ENCODE assay signal across 28 cellular contexts in the genomic region with DNA sequence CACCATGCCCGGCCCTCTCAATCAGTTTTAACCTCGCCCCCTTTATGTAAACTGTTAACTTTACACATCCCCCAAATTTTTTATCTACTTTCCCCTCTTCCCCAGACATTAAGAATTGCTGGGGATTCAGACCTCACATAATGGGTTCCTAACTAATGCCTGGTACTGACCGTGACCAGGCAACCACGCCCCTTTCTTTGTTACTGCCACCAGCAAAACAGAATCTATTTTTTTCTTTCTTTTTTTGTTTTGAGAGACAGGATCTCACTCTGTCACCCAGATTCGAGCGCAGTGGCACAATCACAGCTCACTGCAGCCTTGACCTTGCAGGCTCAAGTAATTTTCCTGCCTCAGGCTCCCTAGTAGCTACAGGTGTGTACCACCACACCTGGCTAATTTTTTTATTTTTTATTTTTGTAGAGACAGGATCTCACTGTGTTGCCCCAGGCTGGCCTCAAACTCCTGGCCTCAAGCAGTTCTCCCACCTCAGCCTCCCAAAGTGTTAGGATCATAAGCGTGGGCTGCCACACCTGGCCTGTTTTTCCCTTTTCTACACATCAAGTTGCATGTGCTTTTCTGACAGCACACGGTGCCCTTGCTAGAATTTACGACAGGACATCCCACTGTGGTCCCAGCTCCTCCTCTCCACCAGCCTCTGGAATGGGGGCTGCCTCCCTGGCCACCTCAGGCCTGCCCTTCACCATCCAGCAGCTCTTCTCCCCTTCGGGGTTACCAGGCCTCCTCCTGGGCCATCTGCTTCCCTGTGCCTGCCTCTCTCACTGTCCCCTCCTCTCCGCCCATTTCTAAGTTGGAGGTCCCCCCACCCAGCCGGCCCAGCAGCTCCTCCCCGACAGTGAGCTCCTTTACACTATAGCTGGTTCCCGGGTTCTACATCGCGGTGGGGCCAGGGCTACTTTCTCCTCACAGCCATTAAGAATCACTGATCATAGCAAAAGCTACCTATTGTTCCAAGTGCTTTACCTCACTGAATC. TPM values are rescaled to one million over a fixed set of nuclear protein-coding genes. Genes with fewer than 3 reads are reported as not detected.
DNase-seq lines count a peak whose midpoint lies in the region; ATAC-seq, FAIRE-seq and TF ChIP-seq lines count a peak whose summit lies in the region.
"Had no signal": no experiment of that assay in that cellular context is flagged by ENCODE, and none has a peak within 500 bp of the region (broad histone marks: within the 10 kb centered on the region; RNA-seq: fewer than 3 reads in every experiment).

No MANE protein-coding gene starts in this region.

- H3K9me3 Mint-ChIP-seq in activated CD8-positive, alpha-beta T cell treated with anti-CD3 and anti-CD28 coated beads, Interleukin-2, amount 10 ng/mL, durations not matched to agents 7 days and 5 days (ENCODE audit: insufficient read depth), result no peaks in the 10 kb centered on the region
- no peaks in the 10 kb centered on the region for H3K9me3 Mint-ChIP-seq in activated CD8-positive, alpha-beta T cell treated with anti-CD3 and anti-CD28 coated beads for 36 hours
- no peaks in the 10 kb centered on the region for H3K9me3 Mint-ChIP-seq in central memory CD8-positive, alpha-beta T cell
- no peaks in the 10 kb centered on the region for H3K9me3 Mint-ChIP-seq in neural progenitor cell
- H3K9me3 Mint-ChIP-seq: activated T-cell treated with anti-CD3 and anti-CD28 coated beads, Interleukin-2, amount 50 U/mL, for 4 hours; CD8-positive, alpha-beta T cell; nephron progenitor cell; stimulated activated naive B cell treated with anti-CD40 and anti-IgM and Interleukin-4, amounts not matched to agents 10 μg/mL and 1 μg/mL and 100 μg/mL, for 72 hours had no signal

- no peak for FAIRE-seq in D721Med (lab: Jason Lieb, UNC)
- FAIRE-seq: colon, H54, urothelium cell line had no signal

- H3K4me3 ChIP-seq in neural progenitor cell (no peak overlapping the region), A673 (ENCODE audit: low read depth, low read length, poor library complexity, severe bottlenecking) (no peak overlapping the region)
- H3K4me3 ChIP-seq: body of pancreas, heart right ventricle, lower lobe of right lung, MG63, right lobe of liver, testis had no signal

- no peak for ATAC-seq in activated CD8-positive, alpha-beta T cell treated with anti-CD3 and anti-CD28 coated beads, Interleukin-2, amount 10 ng/mL, durations not matched to agents 7 days and 5 days
- no peak for ATAC-seq in activated CD8-positive, alpha-beta T cell treated with anti-CD3 and anti-CD28 coated beads for 36 hours
- ATAC-seq in central memory CD8-positive, alpha-beta T cell (replicated peaks; ENCODE audit: extremely low read depth, poor library complexity, severe bottlenecking), result no peak
- no peak for ATAC-seq in HG02678 (IDR thresholded peaks at IDR 0.05; ENCODE audit: unreplicated experiment)
- ATAC-seq in GM21737 (IDR thresholded peaks at IDR 0.05; ENCODE audit: unreplicated experiment), result no peak
- ATAC-seq: activated T-cell treated with anti-CD3 and anti-CD28 coated beads, Interleukin-2, amount 50 U/mL, for 4 hours; body of pancreas; CD8-positive, alpha-beta T cell; heart right ventricle; lower lobe of right lung; right lobe of liver; stimulated activated naive B cell treated with anti-CD40 and anti-IgM and Interleukin-4, amounts not matched to agents 10 μg/mL and 1 μg/mL and 100 μg/mL, for 72 hours had no signal

- intact Hi-C loops in activated CD8-positive, alpha-beta T cell treated with anti-CD3 and anti-CD28 coated beads for 36 hours (cut with micrococcal nuclease), result no loop called here
- intact Hi-C loops in A673 (cut with micrococcal nuclease; ENCODE audit: unreplicated experiment), result no loop called here

- peaks cover 48% of the 10 kb centered on the region for H3K4me1 Mint-ChIP-seq in activated CD8-positive, alpha-beta T cell treated with anti-CD3 and anti-CD28 coated beads, Interleukin-2, amount 10 ng/mL, durations not matched to agents 7 days and 5 days (ENCODE audit: low read depth)
- H3K4me1 Mint-ChIP-seq in activated CD8-positive, alpha-beta T cell treated with anti-CD3 and anti-CD28 coated beads for 36 hours (ENCODE audit: low read depth), result peaks cover 22% of the 10 kb centered on the region
- peaks cover 32% of the 10 kb centered on the region for H3K4me1 Mint-ChIP-seq in central memory CD8-positive, alpha-beta T cell
- peaks cover 43% of the 10 kb centered on the region for H3K4me1 Mint-ChIP-seq in neural progenitor cell

- H4K20me1 ChIP-seq in neural progenitor cell (ENCODE audit: low read depth), result no peaks in the 10 kb centered on the region

- no peak overlapping the region for H3K27ac ChIP-seq in neural progenitor cell
- H3K27ac ChIP-seq in A673 (ENCODE audit: low read depth, low read length, poor library complexity, severe bottlenecking), result no peak overlapping the region
- H3K27ac ChIP-seq: body of pancreas, heart right ventricle, lower lobe of right lung, right lobe of liver, testis had no signal

- no peaks in the 10 kb centered on the region for H3K36me3 ChIP-seq in neural progenitor cell
- no peaks in the 10 kb centered on the region for H3K36me3 ChIP-seq in A673 (ENCODE audit: insufficient read depth, low read length, poor library complexity, severe bottlenecking)
- H3K36me3 ChIP-seq: heart right ventricle, lower lobe of right lung, MG63, right lobe of liver had no signal

- peaks cover 4% of the 10 kb centered on the region for H3K27me3 Mint-ChIP-seq in activated CD8-positive, alpha-beta T cell treated with anti-CD3 and anti-CD28 coated beads, Interleukin-2, amount 10 ng/mL, durations not matched to agents 7 days and 5 days (ENCODE audit: low read depth)
- no peaks in the 10 kb centered on the region for H3K27me3 Mint-ChIP-seq in activated CD8-positive, alpha-beta T cell treated with anti-CD3 and anti-CD28 coated beads for 36 hours
- no peaks in the 10 kb centered on the region for H3K27me3 Mint-ChIP-seq in central memory CD8-positive, alpha-beta T cell
- peaks cover 5% of the 10 kb centered on the region for H3K27me3 Mint-ChIP-seq in neural progenitor cell (ENCODE audit: insufficient read depth, low read depth)
- H3K27me3 Mint-ChIP-seq: stimulated activated naive B cell treated with anti-CD40 and anti-IgM and Interleukin-4, amounts not matched to agents 10 μg/mL and 1 μg/mL and 100 μg/mL, for 72 hours had no signal

- DNase-seq in activated CD8-positive, alpha-beta T cell treated with anti-CD3 and anti-CD28 coated beads, Interleukin-2, amount 10 ng/mL, durations not matched to agents 7 days and 5 days, result no peak
- DNase-seq in activated CD8-positive, alpha-beta T cell treated with anti-CD3 and anti-CD28 coated beads for 36 hours, result no peak
- no peak for DNase-seq in central memory CD8-positive, alpha-beta T cell (ENCODE audit: low spot score in 2 of 2)
- no peak for DNase-seq in neural progenitor cell (ENCODE audit: low spot score)
- DNase-seq in D721Med (ENCODE audit: insufficient read length, low spot score), result no peak
- no peak for DNase-seq in A673 (ENCODE audit: low spot score)
- DNase-seq: activated CD4-positive, alpha-beta T cell treated with anti-CD3 and anti-CD28 coated beads for 4 hours; activated T-cell treated with anti-CD3 and anti-CD28 coated beads, Interleukin-2, amount 50 U/mL, for 4 hours; body of pancreas; CD8-positive, alpha-beta T cell; effector memory CD4-positive, alpha-beta T cell; heart right ventricle; lower lobe of right lung; MG63; NCI-H2029 treated with DMSO at 0.1 percent for 48 hours; NCI-H446 treated with DMSO at 0.1 percent for 48 hours; nephron progenitor cell; right lobe of liver; SK-N-SH; stimulated activated CD4-positive, alpha-beta T cell treated with anti-CD3 and anti-CD28 coated beads, Interleukin-12 subunit alpha, Interleukin-12 subunit beta, amount 100 ng/mL, for 4 hours; stimulated activated CD4-positive, alpha-beta T cell treated with anti-CD3 and anti-CD28 coated beads, Interleukin-4, amount 100 ng/mL, for 1 hour; stimulated activated naive B cell treated with anti-CD40 and anti-IgM and Interleukin-4, amounts not matched to agents 10 μg/mL and 1 μg/mL and 100 μg/mL, for 72 hours; testis had no signal

- BruUV-seq in A673 (replicated peaks; lab: Mats Ljungman, UMichigan), result no TSS peak

- H3K4me1 ChIP-seq in neural progenitor cell (peaks cover 18% of the 10 kb centered on the region), A673 (ENCODE audit: insufficient read depth, low read length, poor library complexity, severe bottlenecking) (peaks cover 8% of the 10 kb centered on the region)
- H3K4me1 ChIP-seq: body of pancreas, right lobe of liver, testis had no signal

- peak overlapping the region; percentile 1 for H3K27ac Mint-ChIP-seq in activated CD8-positive, alpha-beta T cell treated with anti-CD3 and anti-CD28 coated beads, Interleukin-2, amount 10 ng/mL, durations not matched to agents 7 days and 5 days
- H3K27ac Mint-ChIP-seq in activated CD8-positive, alpha-beta T cell treated with anti-CD3 and anti-CD28 coated beads for 36 hours, result no peak overlapping the region
- H3K27ac Mint-ChIP-seq in central memory CD8-positive, alpha-beta T cell (ENCODE audit: low read depth), result peak overlapping the region; percentile 35
- peak overlapping the region; percentile 44 for H3K27ac Mint-ChIP-seq in neural progenitor cell
- H3K27ac Mint-ChIP-seq: CD8-positive, alpha-beta T cell; nephron progenitor cell; stimulated activated naive B cell treated with anti-CD40 and anti-IgM and Interleukin-4, amounts not matched to agents 10 μg/mL and 1 μg/mL and 100 μg/mL, for 72 hours had no signal

- no peaks in the 10 kb centered on the region for H3K36me3 Mint-ChIP-seq in activated CD8-positive, alpha-beta T cell treated with anti-CD3 and anti-CD28 coated beads, Interleukin-2, amount 10 ng/mL, durations not matched to agents 7 days and 5 days (ENCODE audit: low read depth)
- no peaks in the 10 kb centered on the region for H3K36me3 Mint-ChIP-seq in activated CD8-positive, alpha-beta T cell treated with anti-CD3 and anti-CD28 coated beads for 36 hours (ENCODE audit: low read depth)
- peaks cover 2% of the 10 kb centered on the region for H3K36me3 Mint-ChIP-seq in central memory CD8-positive, alpha-beta T cell (ENCODE audit: insufficient read depth)
- H3K36me3 Mint-ChIP-seq in neural progenitor cell, result no peaks in the 10 kb centered on the region
- H3K36me3 Mint-ChIP-seq: CD8-positive, alpha-beta T cell had no signal

- no peak overlapping the region for H2AFZ ChIP-seq in neural progenitor cell (replicated peaks)

- no peak overlapping the region for H3K4me3 Mint-ChIP-seq in activated CD8-positive, alpha-beta T cell treated with anti-CD3 and anti-CD28 coated beads, Interleukin-2, amount 10 ng/mL, durations not matched to agents 7 days and 5 days
- no peak overlapping the region for H3K4me3 Mint-ChIP-seq in activated CD8-positive, alpha-beta T cell treated with anti-CD3 and anti-CD28 coated beads for 36 hours
- no peak overlapping the region for H3K4me3 Mint-ChIP-seq in central memory CD8-positive, alpha-beta T cell
- no peak overlapping the region for H3K4me3 Mint-ChIP-seq in neural progenitor cell
- H3K4me3 Mint-ChIP-seq: activated T-cell treated with anti-CD3 and anti-CD28 coated beads, Interleukin-2, amount 50 U/mL, for 4 hours; CD8-positive, alpha-beta T cell; nephron progenitor cell; stimulated activated naive B cell treated with anti-CD40 and anti-IgM and Interleukin-4, amounts not matched to agents 10 μg/mL and 1 μg/mL and 100 μg/mL, for 72 hours had no signal

- H3K79me2 ChIP-seq in neural progenitor cell (ENCODE audit: low read depth), result no peaks in the 10 kb centered on the region

- POLR2A ChIA-PET in activated CD8-positive, alpha-beta T cell treated with anti-CD3 and anti-CD28 coated beads, Interleukin-2, amount 10 ng/mL, durations not matched to agents 7 days and 5 days (lab: Charles Lee), result no interaction called here
- POLR2A ChIA-PET in activated CD8-positive, alpha-beta T cell treated with anti-CD3 and anti-CD28 coated beads for 36 hours (lab: Charles Lee), result interaction anchor here (0.6 to 1.6 kb wide), 3 partner anchors 10 to 116 kb away, joined by 3 to 5 read pairs (median 3); no protein-coding TSS in a partner anchor
- POLR2A ChIA-PET in A673 (lab: Charles Lee; ENCODE audit: low non-redundant PET), result no interaction called here

- no peak overlapping the region for H3K9ac ChIP-seq in neural progenitor cell
- H3K9ac ChIP-seq: SK-N-SH had no signal

- H3K9me3 ChIP-seq in neural progenitor cell (ENCODE audit: low read depth) (no peaks in the 10 kb centered on the region), A673 (ENCODE audit: low read depth, low read length, poor library complexity, severe bottlenecking) (no peaks in the 10 kb centered on the region)
- H3K9me3 ChIP-seq: body of pancreas, heart right ventricle, lower lobe of right lung, MG63, right lobe of liver, SK-N-SH, testis had no signal

- H3K27me3 ChIP-seq in neural progenitor cell (no peaks in the 10 kb centered on the region), A673 (replicated peaks; ENCODE audit: insufficient read depth, low read depth, low read length, poor library complexity) (no peaks in the 10 kb centered on the region)
- H3K27me3 ChIP-seq: body of pancreas, heart right ventricle, MG63, right lobe of liver, testis had no signal

- CTCF ChIA-PET in activated CD8-positive, alpha-beta T cell treated with anti-CD3 and anti-CD28 coated beads, Interleukin-2, amount 10 ng/mL, durations not matched to agents 7 days and 5 days (lab: Charles Lee), result interaction anchor here (0.9 to 1.5 kb wide), 2 partner anchors 10 to 57 kb away, joined by 3 to 7 read pairs; partner anchors contain the start of gene CPNE2
- CTCF ChIA-PET in activated CD8-positive, alpha-beta T cell treated with anti-CD3 and anti-CD28 coated beads for 36 hours (lab: Charles Lee), result interaction anchor here (0.9 to 11.5 kb wide), 3 partner anchors 11 to 24 kb away, joined by 3 to 114 read pairs (median 24); partner anchors contain the start of gene CPNE2
- CTCF ChIA-PET in A673 (lab: Charles Lee), result interaction anchor here (1.0 kb wide), 1 partner anchor 10 kb away, joined by 5 read pairs; no protein-coding TSS in a partner anchor

- H3F3A ChIP-seq in neural progenitor cell (ENCODE audit: low read depth), result no peaks in the 10 kb centered on the region

- H3K4me2 ChIP-seq in neural progenitor cell, result no peak overlapping the region
- H3K4me2 ChIP-seq: SK-N-SH had no signal

- no peak for TF ChIP-seq CTCF in activated CD8-positive, alpha-beta T cell treated with anti-CD3 and anti-CD28 coated beads for 36 hours (IDR thresholded peaks at IDR 0.05)
- TF ChIP-seq CTCF in neural progenitor cell (IDR thresholded peaks at IDR 0.05) (no peak), D721Med (IDR thresholded peaks at IDR 0.05; ENCODE audit: insufficient read depth, missing control alignments) (no peak), A673 (conservative IDR thresholded peaks at IDR 0.05; ENCODE audit: low read depth, low read length) (no peak)

RNA-seq across cellular contexts. Expression of gene CPNE2, which starts 10.8 kb away (rescaled TPM):
- 10 to 100 TPM; 11.3 to 12.5 TPM for total RNA-seq in activated CD8-positive, alpha-beta T cell treated with anti-CD3 and anti-CD28 coated beads, Interleukin-2, amount 10 ng/mL, durations not matched to agents 7 days and 5 days
- total RNA-seq in activated CD8-positive, alpha-beta T cell treated with anti-CD3 and anti-CD28 coated beads for 36 hours, result 10 to 100 TPM; 18.6 to 20.6 TPM
- total RNA-seq in neural progenitor cell (ENCODE audit: low replicate concordance) (19.8 and 26.9 TPM in 2 replicates), A673 (2021) (38.1 and 43.6 TPM in 2 replicates)
